ENCODE assay signal across 10 cellular contexts in genomic region chr20:36969478-36970186, GRCh38. TPM values are rescaled to one million over a fixed set of nuclear protein-coding genes. Genes with fewer than 3 reads are reported as not detected.
A peak's percentile ranks its signal among the peaks of the same experiment; 100 is the strongest.
DNase-seq lines count a peak whose midpoint lies in the region; ATAC-seq and TF ChIP-seq lines count a peak whose summit lies in the region.
"Had no signal": no experiment of that assay in that cellular context is flagged by ENCODE, and none has a peak within 500 bp of the region (broad histone marks: within the 10 kb centered on the region; RNA-seq: fewer than 3 reads in every experiment).

No MANE protein-coding gene starts in this region.

- no peaks in the 10 kb centered on the region for H3K27me3 Mint-ChIP-seq in T-helper 1 cell treated with Interleukin-12 subunit alpha and Interleukin-12 subunit beta and Interleukin-4 antibody, amounts not matched to agents 30 μg/mL and 1 μg/mL, for 36 hours (ENCODE audit: low read depth)

- no peaks in the 10 kb centered on the region for H3K36me3 ChIP-seq in SJCRH30

- H3K27ac ChIP-seq in SJCRH30 = no peak overlapping the region

- POLR2A ChIA-PET in GM10248 (lab: Yijun Ruan, JAX) = no interaction called here

- H3K27ac Mint-ChIP-seq in T-helper 1 cell treated with Interleukin-12 subunit alpha and Interleukin-12 subunit beta and Interleukin-4 antibody, amounts not matched to agents 30 μg/mL and 1 μg/mL, for 36 hours = peak overlapping the region; percentile 89
- H3K27ac Mint-ChIP-seq: endodermal cell had no signal

- ATAC-seq in left ventricle myocardium superior (peak; percentile 48), HG03571 (IDR thresholded peaks at IDR 0.05; ENCODE audit: unreplicated experiment) (no peak), HG02938 (IDR thresholded peaks at IDR 0.05; ENCODE audit: unreplicated experiment) (no peak)

- H3K4me3 ChIP-seq in SJCRH30 = no peak overlapping the region

- H3K4me3 Mint-ChIP-seq in T-helper 1 cell treated with Interleukin-12 subunit alpha and Interleukin-12 subunit beta and Interleukin-4 antibody, amounts not matched to agents 30 μg/mL and 1 μg/mL, for 36 hours = peak overlapping the region; percentile 50
- H3K4me3 Mint-ChIP-seq: endodermal cell had no signal

- peaks cover 40% of the 10 kb centered on the region for H3K4me1 Mint-ChIP-seq in T-helper 1 cell treated with Interleukin-12 subunit alpha and Interleukin-12 subunit beta and Interleukin-4 antibody, amounts not matched to agents 30 μg/mL and 1 μg/mL, for 36 hours (ENCODE audit: low read depth)
- H3K4me1 Mint-ChIP-seq: endodermal cell had no signal

- no peak for TF ChIP-seq CTCF in GM10248 (IDR thresholded peaks at IDR 0.05; ENCODE audit: control extremely low read depth, extremely low read depth, low read depth, missing control alignments)

- H3K9me3 ChIP-seq in SJCRH30 (replicated peaks) = no peaks in the 10 kb centered on the region

- H3K36me3 Mint-ChIP-seq in T-helper 1 cell treated with Interleukin-12 subunit alpha and Interleukin-12 subunit beta and Interleukin-4 antibody, amounts not matched to agents 30 μg/mL and 1 μg/mL, for 36 hours (ENCODE audit: low read depth) = peaks cover 13% of the 10 kb centered on the region

- DNase-seq in activated T-cell treated with anti-CD3 and anti-CD28 coated beads for 48 hours (ENCODE audit: low read depth) (peak; percentile 19), left ventricle myocardium superior (no peak), SJCRH30 (no peak), GM10248 (ENCODE audit: extremely low spot score) (no peak)
- DNase-seq in stimulated activated CD4-positive, alpha-beta T cell treated with anti-CD3 and anti-CD28 coated beads, Interleukin-4, amount 100 ng/mL, for 4 hours = peak; percentile 17 to 22
- DNase-seq: endodermal cell, NCI-H1436 treated with DMSO at 0.1 percent for 48 hours had no signal

- peaks cover 3% of the 10 kb centered on the region for H3K9me3 Mint-ChIP-seq in T-helper 1 cell treated with Interleukin-12 subunit alpha and Interleukin-12 subunit beta and Interleukin-4 antibody, amounts not matched to agents 30 μg/mL and 1 μg/mL, for 36 hours
- H3K9me3 Mint-ChIP-seq: endodermal cell had no signal

- intact Hi-C loops in left ventricle myocardium superior (cut with micrococcal nuclease) = no loop called here

- H3K27me3 ChIP-seq in SJCRH30 = no peaks in the 10 kb centered on the region

- CTCF ChIA-PET in GM10248 (lab: Yijun Ruan, JAX) = no interaction called here

- H3K4me1 ChIP-seq in SJCRH30 = no peaks in the 10 kb centered on the region

RNA-seq across cellular contexts. Expression of gene SAMHD1, which starts 18.1 kb away (rescaled TPM):
- total RNA-seq in left ventricle myocardium superior = 42.5 TPM
- total RNA-seq in SJCRH30 (2014; rRNA removed; shearing (Covaris generic)) = 10.1 and 11.9 TPM in 2 replicates

Comparison
In these comparisons a context has a peak if more than half of its experiments do, and no peak if none do; other contexts are left out.
1. DNase-seq: peak in activated T-cell treated with anti-CD3 and anti-CD28 coated beads for 48 hours (single experiment) and stimulated activated CD4-positive, alpha-beta T cell treated with anti-CD3 and anti-CD28 coated beads, Interleukin-4, amount 100 ng/mL, for 4 hours (2 of 2); none in left ventricle myocardium superior (single experiment), SJCRH30 (0 of 2) and GM10248 (single experiment).